21 cellular contexts compared by ENCODE assay signal in genomic region chr3:55584716-55585368, GRCh38.
"Had no signal": no experiment of that assay in that cellular context is flagged by ENCODE, and none has a peak within 500 bp of the region (broad histone marks: within the 10 kb centered on the region; RNA-seq: fewer than 3 reads in every experiment).

No MANE protein-coding gene starts in this region.

- H3K9me3 ChIP-seq: body of pancreas, heart left ventricle, left ventricle myocardium inferior, pancreas, psoas muscle, thoracic aorta, upper lobe of right lung had no signal

- H3K36me3 ChIP-seq: heart left ventricle, left ventricle myocardium inferior, pancreas, right atrium auricular region, thoracic aorta, upper lobe of right lung had no signal

- DNase-seq: activated CD4-positive, alpha-beta T cell treated with anti-CD3 and anti-CD28 coated beads, Interleukin-2, amount 10 ng/mL, durations not matched to agents 7 days and 5 days; activated CD8-positive, alpha-beta memory T cell treated with anti-CD3 and anti-CD28 coated beads, Interleukin-2, amount 10 ng/mL, durations not matched to agents 7 days and 5 days; activated CD8-positive, alpha-beta T cell treated with anti-CD3 and anti-CD28 coated beads for 36 hours; activated effector memory CD4-positive, alpha-beta T cell treated with anti-CD3 and anti-CD28 coated beads, Interleukin-2, amount 50 U/mL, for 16 hours; activated naive CD4-positive, alpha-beta T cell treated with anti-CD3 and anti-CD28 coated beads, Interleukin-2, amount 50 U/mL, for 16 hours; activated naive CD8-positive, alpha-beta T cell treated with anti-CD3 and anti-CD28 coated beads, Interleukin-2, amount 50 U/mL, for 24 hours; activated T-cell treated with anti-CD3 and anti-CD28 coated beads for 4 hours; anterior cingulate cortex; body of pancreas; effector CD4-positive, alpha-beta T cell; heart left ventricle; kidney glomerular epithelial cell; left ventricle myocardium inferior; pancreas; psoas muscle; stimulated activated CD4-positive, alpha-beta T cell treated with anti-CD3 and anti-CD28 coated beads, Interleukin-4, amount 100 ng/mL, for 24 hours; stimulated activated naive CD4-positive, alpha-beta T cell treated with Interleukin-2 at 50 U/mL for 16 hours; upper lobe of right lung had no signal

- H3K27ac ChIP-seq: body of pancreas, heart left ventricle, left ventricle myocardium inferior, pancreas, psoas muscle, right atrium auricular region, thoracic aorta, upper lobe of right lung had no signal

- H3K27me3 ChIP-seq: body of pancreas, heart left ventricle, pancreas, right atrium auricular region, upper lobe of right lung had no signal

- H3K4me3 ChIP-seq: body of pancreas, heart left ventricle, left ventricle myocardium inferior, pancreas, psoas muscle, right atrium auricular region, thoracic aorta, upper lobe of right lung had no signal

- H3K4me1 ChIP-seq: body of pancreas, heart left ventricle, left ventricle myocardium inferior, pancreas, right atrium auricular region, upper lobe of right lung had no signal

- ATAC-seq: activated CD4-positive, CD25-positive, alpha-beta regulatory T cell treated with anti-CD3 and anti-CD28 coated beads, Interleukin-2, amount 50 U/mL, for 24 hours; activated CD8-positive, alpha-beta memory T cell treated with anti-CD3 and anti-CD28 coated beads, Interleukin-2, amount 10 ng/mL, durations not matched to agents 7 days and 5 days; activated CD8-positive, alpha-beta T cell treated with anti-CD3 and anti-CD28 coated beads for 36 hours; activated naive CD8-positive, alpha-beta T cell treated with anti-CD3 and anti-CD28 coated beads, Interleukin-2, amount 50 U/mL, for 24 hours; body of pancreas; heart left ventricle; pancreas; psoas muscle; upper lobe of right lung had no signal
